In genomic region chr22:32680277-32680676, GRCh38 we compare ENCODE assay signal across 1 cellular context.
TF ChIP-seq lines count a peak whose summit lies in the region.

No MANE protein-coding gene starts in this region.

TF ChIP-seq in IMR-90, 13 proteins besides CTCF, POLR2A, EP300 and RAD21 (continued from another document):
- TF ChIP-seq BHLHE40 (IDR thresholded peaks at IDR 0.05; ENCODE audit: low read depth, low read length) (no peak), CEBPB (IDR thresholded peaks at IDR 0.05; ENCODE audit: low read depth, low read length) (no peak)
